In genomic region chr15:80527961-80528360, GRCh38 we compare ENCODE assay signal across 27 cellular contexts.
"Had no signal": no experiment of that assay in that cellular context is flagged by ENCODE, and none has a peak within 500 bp of the region (broad histone marks: within the 10 kb centered on the region; RNA-seq: fewer than 3 reads in every experiment).

No MANE protein-coding gene starts in this region.

- H3K27me3 ChIP-seq: colonic mucosa, gastrocnemius medialis, heart left ventricle, hepatocyte, right atrium auricular region, tibial nerve, upper lobe of right lung, uterus had no signal

- H3K4me1 Mint-ChIP-seq: central memory CD8-positive, alpha-beta T cell; naive B cell; neural crest cell; stimulated activated memory B cell treated with anti-CD40 and anti-IgM and Interleukin-4, amounts not matched to agents 10 μg/mL and 1 μg/mL and 100 μg/mL, for 72 hours had no signal

- H3K27ac ChIP-seq: colonic mucosa, gastrocnemius medialis, hepatocyte, neutrophil, parathyroid adenoma, prostate gland, right atrium auricular region, thoracic aorta, tibial nerve, upper lobe of right lung, uterus had no signal

- H3K4me3 Mint-ChIP-seq: central memory CD8-positive, alpha-beta T cell; dendritic cell treated with granulocyte-macrophage colony-stimulating factor and Interleukin-4, amounts not matched to agents 40 ng/mL and 50 ng/mL, for 4 days; effector memory CD8-positive, alpha-beta T cell; naive B cell; natural killer cell treated with Interleukin-12 subunit alpha and Interleukin-12 subunit beta and Interleukin-15 and Interleukin-18, amount 100 ng/mL, for 72 hours; neural crest cell; stimulated activated memory B cell treated with anti-CD40 and anti-IgM and Interleukin-4, amounts not matched to agents 10 μg/mL and 1 μg/mL and 100 μg/mL, for 72 hours had no signal

- H3K36me3 Mint-ChIP-seq: naive B cell; natural killer cell treated with Interleukin-12 subunit alpha and Interleukin-12 subunit beta and Interleukin-15 and Interleukin-18, amount 100 ng/mL, for 72 hours; stimulated activated memory B cell treated with anti-CD40 and anti-IgM and Interleukin-4, amounts not matched to agents 10 μg/mL and 1 μg/mL and 100 μg/mL, for 72 hours had no signal

- H3K4me1 ChIP-seq: colonic mucosa, parathyroid adenoma, prostate gland, uterus had no signal

- ATAC-seq: effector memory CD8-positive, alpha-beta T cell; gastrocnemius medialis; heart left ventricle; left lobe of liver; natural killer cell treated with Interleukin-12 subunit alpha and Interleukin-12 subunit beta and Interleukin-15 and Interleukin-18, amount 100 ng/mL, for 72 hours; sciatic nerve; stimulated activated memory B cell treated with anti-CD40 and anti-IgM and Interleukin-4, amounts not matched to agents 10 μg/mL and 1 μg/mL and 100 μg/mL, for 72 hours; stimulated activated naive CD8-positive, alpha-beta T cell treated with anti-CD3 and anti-CD28 coated beads, Interleukin-15, Interleukin-2, amounts not matched to agents 100 U/mL and 50 U/mL, for 24 hours; upper lobe of right lung had no signal

- H3K9me3 Mint-ChIP-seq: central memory CD8-positive, alpha-beta T cell; dendritic cell treated with granulocyte-macrophage colony-stimulating factor and Interleukin-4, amounts not matched to agents 40 ng/mL and 50 ng/mL, for 4 days; effector memory CD8-positive, alpha-beta T cell; natural killer cell treated with Interleukin-12 subunit alpha and Interleukin-12 subunit beta and Interleukin-15 and Interleukin-18, amount 100 ng/mL, for 72 hours; stimulated activated memory B cell treated with anti-CD40 and anti-IgM and Interleukin-4, amounts not matched to agents 10 μg/mL and 1 μg/mL and 100 μg/mL, for 72 hours had no signal

- H3K4me2 ChIP-seq: hepatocyte had no signal

- H3K36me3 ChIP-seq: colonic mucosa, gastrocnemius medialis, heart left ventricle, neutrophil, prostate gland, right atrium auricular region, thoracic aorta, tibial nerve, upper lobe of right lung, uterus had no signal

- H3K9me3 ChIP-seq: colonic mucosa, gastrocnemius medialis, heart left ventricle, neutrophil, prostate gland, right atrium auricular region, thoracic aorta, tibial nerve, upper lobe of right lung, uterus had no signal

- H3K9ac ChIP-seq: parathyroid adenoma had no signal

- H2AFZ ChIP-seq: hepatocyte, parathyroid adenoma had no signal

- DNase-seq: colonic mucosa; effector memory CD8-positive, alpha-beta T cell; erythroblast; gastrocnemius medialis; kidney; naive B cell; stimulated activated CD4-positive, alpha-beta T cell treated with anti-CD3 and anti-CD28 coated beads, Interleukin-2, amount 100 ng/mL, for 24 hours; stimulated activated CD4-positive, alpha-beta T cell treated with anti-CD3 and anti-CD28 coated beads, Interleukin-4, amount 100 ng/mL, for 24 hours; stimulated activated naive CD8-positive, alpha-beta T cell treated with anti-CD3 and anti-CD28 coated beads, Interleukin-15, Interleukin-2, amounts not matched to agents 100 U/mL and 50 U/mL, for 24 hours; substantia nigra; upper lobe of right lung; uterus had no signal

- H3K27ac Mint-ChIP-seq: dendritic cell treated with granulocyte-macrophage colony-stimulating factor and Interleukin-4, amounts not matched to agents 40 ng/mL and 50 ng/mL, for 4 days; effector memory CD8-positive, alpha-beta T cell; naive B cell; natural killer cell treated with Interleukin-12 subunit alpha and Interleukin-12 subunit beta and Interleukin-15 and Interleukin-18, amount 100 ng/mL, for 72 hours; stimulated activated memory B cell treated with anti-CD40 and anti-IgM and Interleukin-4, amounts not matched to agents 10 μg/mL and 1 μg/mL and 100 μg/mL, for 72 hours had no signal

- H3K4me3 ChIP-seq: colonic mucosa, gastrocnemius medialis, heart left ventricle, hepatocyte, prostate gland, right atrium auricular region, thoracic aorta, tibial nerve, upper lobe of right lung, uterus had no signal
